Comparison of ENCODE assay signal across 15 cellular contexts in genomic region chr15:60376677-60377095, GRCh38. TPM values are rescaled to one million over a fixed set of nuclear protein-coding genes. Genes with fewer than 3 reads are reported as not detected.
A peak's percentile ranks its signal among the peaks of the same experiment; 100 is the strongest.
DNase-seq lines count a peak whose midpoint lies in the region; ATAC-seq, FAIRE-seq and TF ChIP-seq lines count a peak whose summit lies in the region.
"Had no signal": no experiment of that assay in that cellular context is flagged by ENCODE, and none has a peak within 500 bp of the region (broad histone marks: within the 10 kb centered on the region; RNA-seq: fewer than 3 reads in every experiment).

No MANE protein-coding gene starts in this region.

- ATAC-seq in psoas muscle (no peak), HG02852 (IDR thresholded peaks at IDR 0.05; ENCODE audit: unreplicated experiment) (no peak)
- ATAC-seq: esophagus mucosa, GM23338 had no signal

- H3K79me2 ChIP-seq in endothelial cell of umbilical vein (ENCODE audit: control insufficient read depth, insufficient read depth, low read length), result peaks cover 69% of the 10 kb centered on the region

- H3K27me3 ChIP-seq in endothelial cell of umbilical vein (ENCODE audit: control insufficient read depth in 2 of 2, insufficient read depth in 2 of 2, low read length in 2 of 2), result no peaks in the 10 kb centered on the region
- H3K27me3 ChIP-seq in psoas muscle (ENCODE audit: insufficient read depth in 3 of 3, low read length in 2 of 3), result peaks cover 0 to 1% (median 0%) of the 10 kb centered on the region in 3 donors

- peaks cover 85% of the 10 kb centered on the region for H3K4me1 ChIP-seq in endothelial cell of umbilical vein (ENCODE audit: control insufficient read depth, extremely low read depth, insufficient read depth, low read length)
- peaks cover 85% of the 10 kb centered on the region for H3K4me1 ChIP-seq in psoas muscle

- WGBS in psoas muscle, 3 donors, result 59 to 72% (median 70%) methylated on average over 12 of the region's 12 CpGs

- POLR2A ChIA-PET in endothelial cell of umbilical vein (lab: Charles Lee), result interaction anchor here (1.5 kb wide), 1 partner anchor 21 kb away, joined by 5 read pairs; the partner anchor contains the start of gene ANXA2

- TF ChIP-seq CTCF in endothelial cell of umbilical vein (IDR thresholded peaks at IDR 0.05; ENCODE audit: extremely low read depth in 1 of 2, insufficient read depth in 1 of 2, low read depth in 1 of 2, low read length in 2 of 2) (no peak), psoas muscle (IDR thresholded peaks at IDR 0.05) (no peak), GM13976 (IDR thresholded peaks at IDR 0.05; ENCODE audit: borderline replicate concordance, control extremely low read depth, extremely low read depth, insufficient read depth, missing control alignments) (no peak)

- DNase-seq in D341Med (ENCODE audit: low spot score), result peak; percentile 48
- DNase-seq in NCI-H510A treated with DMSO at 0.1 percent for 48 hours (lab: John Stamatoyannopoulos, UW), result peak; percentile 22
- DNase-seq in endothelial cell of umbilical vein (ENCODE audit: low read depth, low spot score), result no peak
- DNase-seq in psoas muscle, result no peak
- no peak for DNase-seq in HT-29 (ENCODE audit: low spot score)
- DNase-seq in GM13976 (ENCODE audit: low spot score), result no peak
- DNase-seq in ecto neural progenitor cell (ENCODE audit: low spot score), result no peak
- DNase-seq: activated T-cell treated with anti-CD3 and anti-CD28 coated beads, Interleukin-2, amount 50 U/mL, for 24 hours; naive B cell; NCI-H226; Right ventricle myocardium superior; small intestine had no signal

- no TSS peak for BruUV-seq in endothelial cell of umbilical vein (replicated peaks; lab: Mats Ljungman, UMichigan)

- no peak overlapping the region for H2AFZ ChIP-seq in endothelial cell of umbilical vein (ENCODE audit: low read depth, low read length)
- H2AFZ ChIP-seq: GM23338 had no signal

- intact Hi-C loops in endothelial cell of umbilical vein (cut with micrococcal nuclease), result no loop called here
- intact Hi-C loops in psoas muscle (cut with DNase I), result no loop called here

- no peak for FAIRE-seq in endothelial cell of umbilical vein (lab: Jason Lieb, UNC)
- FAIRE-seq: small intestine had no signal

- dilution Hi-C loops in endothelial cell of umbilical vein (cut with MboI; ENCODE audit: extremely low pct_ligation_motif_present, low sequenced_read_pairs), result no loop called here

- in situ Hi-C loops in GM13976 (cut with MboI; ENCODE audit: low sequenced_read_pairs, unreplicated experiment), result no loop called here

- H3K4me3 ChIP-seq in endothelial cell of umbilical vein (replicated peaks in 1 of 3; ENCODE audit: insufficient read depth in 1 of 3, low read depth in 1 of 3, low read length in 3 of 3) (no peak overlapping the region), psoas muscle (no peak overlapping the region)
- H3K4me3 ChIP-seq: GM23338 had no signal

- CTCF ChIA-PET in endothelial cell of umbilical vein (lab: Charles Lee), result interaction anchor here (1.0 to 5.2 kb wide), 4 partner anchors 10 to 68 kb away, joined by 3 to 68 read pairs (median 4); no protein-coding TSS in a partner anchor

- no peak overlapping the region for H3K4me2 ChIP-seq in endothelial cell of umbilical vein (ENCODE audit: insufficient read depth, low read length)
- H3K4me2 ChIP-seq: GM23338 had no signal

- H3K9me3 ChIP-seq in endothelial cell of umbilical vein (replicated peaks; ENCODE audit: control insufficient read depth, insufficient read depth, low read length) (no peaks in the 10 kb centered on the region), psoas muscle (no peaks in the 10 kb centered on the region)

- H3K9me1 ChIP-seq in endothelial cell of umbilical vein (replicated peaks; ENCODE audit: control insufficient read depth, extremely low read depth, insufficient read depth, low read length), result no peaks in the 10 kb centered on the region

- no peak for TF ChIP-seq POLR2A in endothelial cell of umbilical vein (IDR thresholded peaks at IDR 0.05; ENCODE audit: low read depth, low read length)

- H4K20me1 ChIP-seq in endothelial cell of umbilical vein (replicated peaks; ENCODE audit: control insufficient read depth, extremely low read depth, insufficient read depth, low read length), result peaks cover 4% of the 10 kb centered on the region

- peak overlapping the region; percentile 0 for H3K9ac ChIP-seq in endothelial cell of umbilical vein (replicated peaks; ENCODE audit: extremely low read depth, insufficient read depth, low read length)

- H3K36me3 ChIP-seq in endothelial cell of umbilical vein (ENCODE audit: control insufficient read depth in 2 of 2, extremely low read depth in 1 of 2, insufficient read depth in 2 of 2, low read length in 2 of 2), result peaks cover 34 to 54% of the 10 kb centered on the region in 2 experiments
- H3K36me3 ChIP-seq in psoas muscle (ENCODE audit: insufficient read depth in 1 of 2, low read depth in 1 of 2), result peaks cover 13 to 71% of the 10 kb centered on the region in 2 donors

- H3K27ac ChIP-seq in endothelial cell of umbilical vein (ENCODE audit: insufficient read depth, low read depth, low read length) (peak overlapping the region; percentile 54), psoas muscle (peak overlapping the region; percentile 79)

TF ChIP-seq in endothelial cell of umbilical vein, 7 proteins besides CTCF, POLR2A, EP300 and RAD21:
- TF ChIP-seq EZH2 (IDR thresholded peaks at IDR 0.05; ENCODE audit: borderline replicate concordance, low read depth, low read length, severe bottlenecking) (no peak), JUN (IDR thresholded peaks at IDR 0.05; ENCODE audit: borderline replicate concordance, insufficient read depth, insufficient read length, low read depth) (no peak), GATA2 (IDR thresholded peaks at IDR 0.05; ENCODE audit: insufficient read depth, insufficient read length, low read depth, low read length) (no peak), FOS (IDR thresholded peaks at IDR 0.05; ENCODE audit: borderline replicate concordance, insufficient read depth, low read length) (no peak), POLR2AphosphoS5 (IDR thresholded peaks at IDR 0.05; ENCODE audit: insufficient read depth, low read depth, low read length) (peak; percentile 67)
- TF ChIP-seq, protein P1, sequence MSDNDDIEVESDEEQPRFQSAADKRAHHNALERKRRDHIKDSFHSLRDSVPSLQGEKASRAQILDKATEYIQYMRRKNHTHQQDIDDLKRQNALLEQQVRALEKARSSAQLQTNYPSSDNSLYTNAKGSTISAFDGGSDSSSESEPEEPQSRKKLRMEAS (IDR thresholded peaks at IDR 0.05; ENCODE audit: insufficient read depth, insufficient read length), result no peak

RNA-seq across cellular contexts. Expression of gene ANXA2, which starts 21.1 kb away (rescaled TPM):
- total RNA-seq in endothelial cell of umbilical vein (2,636 and 2,725 TPM in 2 replicates), psoas muscle (100 to 1,000 TPM; 140 to 522 (median 378) TPM)
- polyA plus RNA-seq in endothelial cell of umbilical vein (2,745 and 3,299 TPM in 2 replicates), psoas muscle (1,000 to 10,000 TPM in 1 of 3 donors, 100 to 1,000 TPM in 2; 320 to 2,117 (median 350) TPM)
- 4,765 and 4,884 TPM in 2 replicates for polyA plus RNA-seq in endothelial cell of umbilical vein (2011; cell fraction: cytosol; rRNA removed)
- polyA plus RNA-seq in endothelial cell of umbilical vein (2011; cell fraction: nucleus; rRNA removed), result 2,911 and 3,170 TPM in 2 replicates
- 3,482 and 4,382 TPM in 2 replicates for polyA plus RNA-seq in endothelial cell of umbilical vein (2012)
- 3,299 and 3,540 TPM in 2 replicates for polyA minus RNA-seq in endothelial cell of umbilical vein
- 533 TPM for polyA minus RNA-seq in endothelial cell of umbilical vein (2011; cell fraction: cytosol; rRNA and poly(A)+ RNA removed)
- polyA minus RNA-seq in endothelial cell of umbilical vein (2011; cell fraction: nucleus; rRNA and poly(A)+ RNA removed), result 990 and 1,101 TPM in 2 replicates
- 1,535 and 1,670 TPM in 2 replicates for total RNA-seq in HT-29 (2014; rRNA removed; shearing (Covaris generic))

Comparison
In these comparisons a context has a peak if more than half of its experiments do, and no peak if none do; other contexts are left out.
1. DNase-seq: peak in D341Med (single experiment) and NCI-H510A treated with DMSO at 0.1 percent for 48 hours (single experiment); none in endothelial cell of umbilical vein (single experiment), psoas muscle (0 of 2), HT-29 (single experiment), GM13976 (single experiment) and ecto neural progenitor cell (single experiment).